In genomic region chr10:28754930-28755718, GRCh38 we compare ENCODE assay signal across 14 cellular contexts.
A peak's percentile ranks its signal among the peaks of the same experiment; 100 is the strongest.
DNase-seq lines count a peak whose midpoint lies in the region; ATAC-seq and TF ChIP-seq lines count a peak whose summit lies in the region.
"Had no signal": no experiment of that assay in that cellular context is flagged by ENCODE, and none has a peak within 500 bp of the region (broad histone marks: within the 10 kb centered on the region; RNA-seq: fewer than 3 reads in every experiment).

No MANE protein-coding gene starts in this region.

- H4K12ac ChIP-seq in trophoblast cell (ENCODE audit: low read depth, low read length) = no peak overlapping the region

- H3K4me2 ChIP-seq in trophoblast cell (ENCODE audit: low read length) = no peak overlapping the region

- H4K8ac ChIP-seq in trophoblast cell (ENCODE audit: low read depth, low read length) = no peak overlapping the region

- H3K79me2 ChIP-seq in trophoblast cell (ENCODE audit: control insufficient read depth, insufficient read depth, low read length, poor library complexity) = no peaks in the 10 kb centered on the region

- no peak overlapping the region for H2BK5ac ChIP-seq in trophoblast cell (ENCODE audit: low read depth, low read length, poor library complexity)

- no peaks in the 10 kb centered on the region for H3K9me3 ChIP-seq in trophoblast cell (ENCODE audit: insufficient read depth, low read depth, low read length)
- H3K9me3 ChIP-seq: breast epithelium, HAP-1 had no signal

- no peak overlapping the region for H3K4ac ChIP-seq in trophoblast cell (ENCODE audit: low read depth, low read length)

- no peak overlapping the region for H2AK5ac ChIP-seq in trophoblast cell (ENCODE audit: low read length)

- peak; percentile 24 for DNase-seq in EH (ENCODE audit: low read depth)
- DNase-seq in NCI-H226 = peak; percentile 64
- peak; percentile 23 for DNase-seq in fibroblast of pulmonary artery (ENCODE audit: low read depth)
- peak in 1 of 2 donors; percentile 39 for DNase-seq in trophoblast cell
- no peak for DNase-seq in stimulated activated CD4-positive, alpha-beta T cell treated with anti-CD3 and anti-CD28 coated beads, Interleukin-4, amount 100 ng/mL, for 4 hours
- no peak for DNase-seq in stimulated activated CD4-positive, alpha-beta T cell treated with anti-CD3 and anti-CD28 coated beads, Interleukin-2, amount 100 ng/mL, for 24 hours
- DNase-seq: activated CD4-positive, alpha-beta T cell treated with anti-CD3 and anti-CD28 coated beads for 36 hours; activated naive CD8-positive, alpha-beta T cell treated with anti-CD3 and anti-CD28 coated beads, Interleukin-2, amount 10 ng/mL, durations not matched to agents 7 days and 5 days; dermis blood vessel endothelial cell; NCI-H2029; NCI-H524 had no signal

- H3K27me3 ChIP-seq in trophoblast cell (ENCODE audit: insufficient read depth, low read length) = no peaks in the 10 kb centered on the region
- H3K27me3 ChIP-seq: breast epithelium had no signal

- H3K14ac ChIP-seq in trophoblast cell (ENCODE audit: low read length) = no peak overlapping the region

- no peak for TF ChIP-seq CTCF in fibroblast of pulmonary artery (IDR thresholded peaks at IDR 0.05; ENCODE audit: low read length, missing control alignments)

- no peak overlapping the region for H3K23ac ChIP-seq in trophoblast cell (ENCODE audit: low read length)

- no peak for ATAC-seq in GM21825 (IDR thresholded peaks at IDR 0.05; ENCODE audit: unreplicated experiment)
- ATAC-seq: activated CD4-positive, alpha-beta T cell treated with anti-CD3 and anti-CD28 coated beads for 36 hours had no signal

- peak overlapping the region; percentile 54 for H2BK12ac ChIP-seq in trophoblast cell (ENCODE audit: low read length)

- no peak overlapping the region for H3K27ac ChIP-seq in trophoblast cell (ENCODE audit: low read depth, low read length)
- H3K27ac ChIP-seq: breast epithelium had no signal

- no CpG with 5 or more reads among the region's 3 CpGs for WGBS in trophoblast cell (ENCODE audit: extremely low coverage, insufficient coverage, insufficient read length)

- H3K79me1 ChIP-seq in trophoblast cell (ENCODE audit: low read length) = no peaks in the 10 kb centered on the region

- peaks cover 0 to 2% of the 10 kb centered on the region in 2 experiments for H3K4me1 ChIP-seq in trophoblast cell (ENCODE audit: control insufficient read depth in 1 of 2, insufficient read depth in 2 of 2, low read length in 2 of 2)
- H3K4me1 ChIP-seq: breast epithelium, HAP-1 had no signal

- no peak overlapping the region for H2BK120ac ChIP-seq in trophoblast cell (ENCODE audit: insufficient read depth, low read length, poor library complexity)

- no peaks in the 10 kb centered on the region for H3K36me3 ChIP-seq in trophoblast cell (ENCODE audit: control insufficient read depth in 1 of 2, insufficient read depth in 2 of 2, low read length in 2 of 2)
- H3K36me3 ChIP-seq: breast epithelium, HAP-1 had no signal

- H4K91ac ChIP-seq in trophoblast cell (ENCODE audit: low read depth, low read length) = no peak overlapping the region

- H3K9ac ChIP-seq in trophoblast cell (ENCODE audit: low read length) = no peak overlapping the region

- no peak overlapping the region for H3K18ac ChIP-seq in trophoblast cell (ENCODE audit: low read length)

- no peak overlapping the region for H2AFZ ChIP-seq in trophoblast cell (ENCODE audit: insufficient read depth, low read length, poor library complexity)

- H3K4me3 ChIP-seq in fibroblast of pulmonary artery (replicated peaks; ENCODE audit: low read depth, low read length) (no peak overlapping the region), trophoblast cell (ENCODE audit: low read depth, low read length) (no peak overlapping the region)
- H3K4me3 ChIP-seq: breast epithelium, HAP-1 had no signal

Comparison
In these comparisons a context has a peak if more than half of its experiments do, and no peak if none do; other contexts are left out.
1. DNase-seq: peak in EH (single experiment), NCI-H226 (single experiment) and fibroblast of pulmonary artery (single experiment); none in stimulated activated CD4-positive, alpha-beta T cell treated with anti-CD3 and anti-CD28 coated beads, Interleukin-4, amount 100 ng/mL, for 4 hours (0 of 2) and stimulated activated CD4-positive, alpha-beta T cell treated with anti-CD3 and anti-CD28 coated beads, Interleukin-2, amount 100 ng/mL, for 24 hours (0 of 2).